ENCODE assay signal across 12 cellular contexts in the genomic region with DNA sequence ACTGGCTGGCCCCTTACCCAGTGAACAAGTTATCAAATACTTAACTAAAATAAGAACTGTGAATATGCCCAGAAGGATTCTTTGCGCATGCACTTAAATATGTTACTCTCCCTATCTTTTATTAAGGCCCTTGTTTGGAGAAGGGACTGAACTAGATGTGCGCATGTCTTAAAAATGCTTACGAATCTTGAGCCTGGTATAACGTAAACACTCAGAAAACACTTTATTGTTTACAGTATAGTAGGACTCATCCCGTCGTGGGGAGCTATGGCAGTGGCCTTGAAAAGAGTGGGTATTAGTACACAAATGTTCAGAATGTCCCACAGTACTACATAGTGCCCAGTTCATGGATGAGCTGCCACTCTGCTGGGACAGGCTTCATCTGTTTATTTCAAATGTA.
A peak's percentile ranks its signal among the peaks of the same experiment; 100 is the strongest.
DNase-seq lines count a peak whose midpoint lies in the region; ATAC-seq and TF ChIP-seq lines count a peak whose summit lies in the region.
"Had no signal": no experiment of that assay in that cellular context is flagged by ENCODE, and none has a peak within 500 bp of the region (broad histone marks: within the 10 kb centered on the region; RNA-seq: fewer than 3 reads in every experiment).

No MANE protein-coding gene starts in this region.

- H3K4me1 Mint-ChIP-seq in activated T-cell treated with anti-CD3 and anti-CD28 coated beads, Interleukin-2, amount 50 U/mL, for 72 hours (ENCODE audit: low read depth), result peaks cover 45% of the 10 kb centered on the region

- H3K4me1 ChIP-seq in ascending aorta (peaks cover 12 to 37% of the 10 kb centered on the region in 2 donors), mesendoderm (ENCODE audit: control insufficient read depth, low read depth, low read length) (peaks cover 17% of the 10 kb centered on the region), thyroid gland (peaks cover 65 to 80% of the 10 kb centered on the region in 2 donors), SJCRH30 (peaks cover 19% of the 10 kb centered on the region)

- H3K36me3 Mint-ChIP-seq in activated T-cell treated with anti-CD3 and anti-CD28 coated beads, Interleukin-2, amount 50 U/mL, for 72 hours (ENCODE audit: insufficient read depth in 2 of 2), result no peaks in the 10 kb centered on the region

- WGBS in mesendoderm (ENCODE audit: extremely low coverage, insufficient coverage, low lambda C conversion rate), result no CpG with 5 or more reads among the region's 6 CpGs
- 91 to 94% methylated on average over 6 of the region's 6 CpGs for WGBS in thyroid gland, 2 donors

- peak overlapping the region; percentile 61 to 64 for H3K4me3 Mint-ChIP-seq in activated T-cell treated with anti-CD3 and anti-CD28 coated beads, Interleukin-2, amount 50 U/mL, for 72 hours
- H3K4me3 Mint-ChIP-seq: immature natural killer cell, nephron progenitor cell had no signal

- H3K27ac Mint-ChIP-seq in activated T-cell treated with anti-CD3 and anti-CD28 coated beads, Interleukin-2, amount 50 U/mL, for 72 hours, result peak overlapping the region; percentile 52
- H3K27ac Mint-ChIP-seq: immature natural killer cell had no signal

- peak in 1 of 2 donors; percentile 5 for ATAC-seq in activated T-cell treated with anti-CD3 and anti-CD28 coated beads, Interleukin-2, amount 50 U/mL, for 72 hours (replicated peaks in 1 of 2)
- ATAC-seq in HG03439 (IDR thresholded peaks at IDR 0.05; ENCODE audit: unreplicated experiment), result no peak

- no peak overlapping the region for H2BK15ac ChIP-seq in mesendoderm (replicated peaks; ENCODE audit: low read depth)

- no peak overlapping the region for H3K9ac ChIP-seq in mesendoderm (ENCODE audit: low read length)

- no peak overlapping the region for H3K4me2 ChIP-seq in mesendoderm (ENCODE audit: low read length)

- no peak overlapping the region for H2BK5ac ChIP-seq in mesendoderm (ENCODE audit: low read length)

- peaks cover 23% of the 10 kb centered on the region for H3K27me3 Mint-ChIP-seq in activated T-cell treated with anti-CD3 and anti-CD28 coated beads, Interleukin-2, amount 50 U/mL, for 72 hours (ENCODE audit: low read depth)

- H3K23ac ChIP-seq in mesendoderm (ENCODE audit: low read length), result no peak overlapping the region

- H4K5ac ChIP-seq in mesendoderm (ENCODE audit: low read length), result no peak overlapping the region

- H3K79me1 ChIP-seq in mesendoderm (ENCODE audit: low read length), result no peaks in the 10 kb centered on the region

- no peaks in the 10 kb centered on the region for H3K79me2 ChIP-seq in mesendoderm (ENCODE audit: control insufficient read depth, insufficient read depth, low read length)

- H3K56ac ChIP-seq in mesendoderm (ENCODE audit: low read length), result no peak overlapping the region

- H4K8ac ChIP-seq in mesendoderm (ENCODE audit: low read depth, low read length), result no peak overlapping the region

- TF ChIP-seq POLR2A in thyroid gland (IDR thresholded peaks at IDR 0.05), result no peak

- H3K4me3 ChIP-seq in ascending aorta (no peak overlapping the region), mesendoderm (ENCODE audit: low read length) (no peak overlapping the region), thyroid gland (replicated peaks in 1 of 3) (no peak overlapping the region), SJCRH30 (no peak overlapping the region)
- H3K4me3 ChIP-seq: cardiac muscle cell had no signal

- H3K27me3 ChIP-seq in ascending aorta, result no peaks in the 10 kb centered on the region
- H3K27me3 ChIP-seq in mesendoderm (ENCODE audit: insufficient read depth, low read length, poor library complexity), result no peaks in the 10 kb centered on the region
- H3K27me3 ChIP-seq in thyroid gland, result no peaks in the 10 kb centered on the region
- H3K27me3 ChIP-seq in SJCRH30, result no peaks in the 10 kb centered on the region
- H3K27me3 ChIP-seq: cardiac muscle cell had no signal

- H3K9me3 Mint-ChIP-seq in activated T-cell treated with anti-CD3 and anti-CD28 coated beads, Interleukin-2, amount 50 U/mL, for 72 hours, result no peaks in the 10 kb centered on the region
- H3K9me3 Mint-ChIP-seq: immature natural killer cell, nephron progenitor cell had no signal

- no peak overlapping the region for H2BK120ac ChIP-seq in mesendoderm (ENCODE audit: low read depth, low read length)

- no peak overlapping the region for H3K4ac ChIP-seq in mesendoderm (ENCODE audit: low read depth, low read length)

- intact Hi-C loops in ascending aorta (cut with DNase I), result loop anchor here (1.0 to 5.0 kb wide), 3 partner anchors 54 to 184 kb away; a partner anchor contains a TSS
- intact Hi-C loops in thyroid gland (cut with DNase I), result no loop called here

- H3K36me3 ChIP-seq in ascending aorta (no peaks in the 10 kb centered on the region), mesendoderm (ENCODE audit: control insufficient read depth, insufficient read depth, low read length) (no peaks in the 10 kb centered on the region), thyroid gland (no peaks in the 10 kb centered on the region), SJCRH30 (no peaks in the 10 kb centered on the region)
- H3K36me3 ChIP-seq: cardiac muscle cell had no signal

- H3K27ac ChIP-seq in ascending aorta (peak overlapping the region; percentile 43 to 69), mesendoderm (ENCODE audit: low read depth, low read length) (no peak overlapping the region), thyroid gland (peak overlapping the region in 2 of 3 donors; percentile 53 to 80), SJCRH30 (no peak overlapping the region)

- H3K18ac ChIP-seq in mesendoderm (ENCODE audit: low read length), result no peak overlapping the region

- no peak for DNase-seq in activated T-cell treated with anti-CD3 and anti-CD28 coated beads, Interleukin-2, amount 50 U/mL, for 72 hours
- no peak for DNase-seq in activated T-cell treated with anti-CD3 and anti-CD28 coated beads for 4 hours
- no peak for DNase-seq in ascending aorta (ENCODE audit: low spot score in 2 of 2)
- DNase-seq in mesendoderm, result no peak
- no peak for DNase-seq in thyroid gland
- no peak for DNase-seq in SJCRH30
- no peak for DNase-seq in AG08395 (ENCODE audit: low spot score)
- DNase-seq: DMS79 treated with DMSO at 0.1 percent for 48 hours, immature natural killer cell had no signal

- H2AK5ac ChIP-seq in mesendoderm (ENCODE audit: low read length), result peak overlapping the region; percentile 6

- TF ChIP-seq CTCF in ascending aorta (IDR thresholded peaks at IDR 0.05), result no peak
- no peak for TF ChIP-seq CTCF in thyroid gland (IDR thresholded peaks at IDR 0.05)

- H3K9me3 ChIP-seq in ascending aorta, result no peaks in the 10 kb centered on the region
- H3K9me3 ChIP-seq in thyroid gland, result no peaks in the 10 kb centered on the region
- no peaks in the 10 kb centered on the region for H3K9me3 ChIP-seq in SJCRH30 (replicated peaks)

Comparison
In these comparisons a context has a peak if more than half of its experiments do, and no peak if none do; other contexts are left out.
1. H3K27ac ChIP-seq: peak in ascending aorta (2 of 2) and thyroid gland (2 of 3); none in mesendoderm (single experiment) and SJCRH30 (single experiment).